ENCODE assay signal across 25 cellular contexts in genomic region chrX:15016051-15016450, GRCh38.
DNase-seq lines count a peak whose midpoint lies in the region; ATAC-seq, FAIRE-seq and TF ChIP-seq lines count a peak whose summit lies in the region.
"Had no signal": no experiment of that assay in that cellular context is flagged by ENCODE, and none has a peak within 500 bp of the region (broad histone marks: within the 10 kb centered on the region; RNA-seq: fewer than 3 reads in every experiment).

No MANE protein-coding gene starts in this region.

- no peaks in the 10 kb centered on the region for H3K36me3 Mint-ChIP-seq in activated T-cell treated with anti-CD3 and anti-CD28 coated beads, Interleukin-2, amount 50 U/mL, for 72 hours (ENCODE audit: insufficient read depth in 2 of 2)
- H3K36me3 Mint-ChIP-seq in astrocyte (ENCODE audit: low read depth, unreplicated experiment), result no peaks in the 10 kb centered on the region
- H3K36me3 Mint-ChIP-seq: CD4-positive, alpha-beta memory T cell had no signal

- H4K5ac ChIP-seq in IMR-90 (ENCODE audit: low read depth, low read length), result no peak overlapping the region

- BruUV-seq in IMR-90 (replicated peaks; lab: Mats Ljungman, UMichigan), result no TSS peak

- no peak overlapping the region for H4K8ac ChIP-seq in IMR-90 (ENCODE audit: low read depth in 2 of 2, low read length in 2 of 2)

- H4K20me1 ChIP-seq in IMR-90 (ENCODE audit: insufficient read depth, low read length) (no peaks in the 10 kb centered on the region), astrocyte (ENCODE audit: insufficient read depth, low read length) (no peaks in the 10 kb centered on the region)

- H3K9me3 ChIP-seq in IMR-90 (ENCODE audit: control insufficient read depth, insufficient read depth, low read length) (no peaks in the 10 kb centered on the region), astrocyte (ENCODE audit: insufficient read depth, low read depth, low read length) (no peaks in the 10 kb centered on the region)
- H3K9me3 ChIP-seq: HAP-1, SJSA1 had no signal

- H3K27ac Mint-ChIP-seq in activated T-cell treated with anti-CD3 and anti-CD28 coated beads, Interleukin-2, amount 50 U/mL, for 72 hours, result no peak overlapping the region
- no peak overlapping the region for H3K27ac Mint-ChIP-seq in astrocyte (ENCODE audit: unreplicated experiment)
- H3K27ac Mint-ChIP-seq: CD4-positive, alpha-beta memory T cell; HFFc6 had no signal

- no peak for TF ChIP-seq POLR2A in IMR-90 (IDR thresholded peaks at IDR 0.05; ENCODE audit: low read depth, low read length)

- H3K4me1 ChIP-seq in IMR-90 (ENCODE audit: control insufficient read depth, insufficient read depth, low read length) (no peaks in the 10 kb centered on the region), astrocyte (ENCODE audit: insufficient read depth, low read length) (no peaks in the 10 kb centered on the region)
- H3K4me1 ChIP-seq: HAP-1, SJSA1 had no signal

- no peaks in the 10 kb centered on the region for H3K27me3 Mint-ChIP-seq in activated T-cell treated with anti-CD3 and anti-CD28 coated beads, Interleukin-2, amount 50 U/mL, for 72 hours (ENCODE audit: low read depth)
- no peaks in the 10 kb centered on the region for H3K27me3 Mint-ChIP-seq in astrocyte (ENCODE audit: low read depth, unreplicated experiment)
- H3K27me3 Mint-ChIP-seq: CD4-positive, alpha-beta memory T cell had no signal

- H3K4me2 ChIP-seq in IMR-90 (ENCODE audit: low read depth, low read length) (no peak overlapping the region), astrocyte (ENCODE audit: low read length) (no peak overlapping the region)

- DNase-seq in activated T-cell treated with anti-CD3 and anti-CD28 coated beads, Interleukin-2, amount 50 U/mL, for 72 hours, result no peak
- no peak for DNase-seq in activated T-cell treated with anti-CD3 and anti-CD28 coated beads, Interleukin-2, amount 50 U/mL, for 1 hour
- DNase-seq in IMR-90 (peak; percentile 4), astrocyte (ENCODE audit: low read depth) (peak; percentile 4), MV-4-11 (lab: John Stamatoyannopoulos, UW) (no peak), NCI-H1417 treated with DMSO at 0.1 percent for 48 hours (lab: John Stamatoyannopoulos, UW) (no peak)
- DNase-seq: C1 segment of cervical spinal cord; CD4-positive, alpha-beta memory T cell; COR-L47; GOT3; HFFc6; NCI-H1105; NCI-H146; NCI-H1930; NCI-H2107; NCI-H524 treated with DMSO at 0.1 percent for 48 hours; NCI-H774; NK-92 treated with Interleukin-12 subunit alpha and Interleukin-12 subunit beta, amount 100 ng/mL, for 24 hours; Right ventricle myocardium superior; RPMI8226 had no signal

- FAIRE-seq in astrocyte (lab: Jason Lieb, UNC), result no peak
- FAIRE-seq: A204.1, GM18507 had no signal

- H3K18ac ChIP-seq in IMR-90 (ENCODE audit: low read depth, low read length), result no peak overlapping the region

- no peaks in the 10 kb centered on the region for H3K79me2 ChIP-seq in astrocyte (ENCODE audit: insufficient read depth, low read length)

- H3K36me3 ChIP-seq in IMR-90 (ENCODE audit: control insufficient read depth, insufficient read depth, low read length) (no peaks in the 10 kb centered on the region), astrocyte (ENCODE audit: insufficient read depth, low read length) (no peaks in the 10 kb centered on the region)
- H3K36me3 ChIP-seq: HAP-1, SJSA1 had no signal

- H3K4me1 Mint-ChIP-seq in activated T-cell treated with anti-CD3 and anti-CD28 coated beads, Interleukin-2, amount 50 U/mL, for 72 hours (ENCODE audit: low read depth), result no peaks in the 10 kb centered on the region
- H3K4me1 Mint-ChIP-seq in astrocyte (ENCODE audit: low read depth, unreplicated experiment), result no peaks in the 10 kb centered on the region
- H3K4me1 Mint-ChIP-seq: CD4-positive, alpha-beta memory T cell had no signal

- H3K27me3 ChIP-seq in IMR-90 (ENCODE audit: control insufficient read depth, insufficient read depth, low read length) (no peaks in the 10 kb centered on the region), astrocyte (ENCODE audit: insufficient read depth, low read length) (no peaks in the 10 kb centered on the region)
- H3K27me3 ChIP-seq: SJSA1 had no signal

- dilution Hi-C loops in IMR-90 (cut with HindIII; ENCODE audit: low sequenced_read_pairs, unreplicated experiment), result no loop called here

- no peaks in the 10 kb centered on the region for H3K79me1 ChIP-seq in IMR-90 (ENCODE audit: low read depth in 1 of 2, low read length in 2 of 2)

- no peak for TF ChIP-seq RAD21 in IMR-90 (IDR thresholded peaks at IDR 0.05; ENCODE audit: low read length)

- intact Hi-C loops in IMR-90 (cut with micrococcal nuclease), result no loop called here

- H3K4ac ChIP-seq in IMR-90 (ENCODE audit: low read depth, low read length), result no peak overlapping the region

- H2AFZ ChIP-seq in IMR-90 (replicated peaks; ENCODE audit: low read length, poor library complexity), result no peak overlapping the region
- H2AFZ ChIP-seq in astrocyte (ENCODE audit: low read depth, low read length), result no peak overlapping the region

- H2AK5ac ChIP-seq in IMR-90 (ENCODE audit: low read depth, low read length), result no peak overlapping the region

- H3K9me3 Mint-ChIP-seq in activated T-cell treated with anti-CD3 and anti-CD28 coated beads, Interleukin-2, amount 50 U/mL, for 72 hours, result no peaks in the 10 kb centered on the region
- H3K9me3 Mint-ChIP-seq in astrocyte (ENCODE audit: unreplicated experiment), result no peaks in the 10 kb centered on the region
- H3K9me3 Mint-ChIP-seq: CD4-positive, alpha-beta memory T cell; HFFc6 had no signal

- H3K27ac ChIP-seq in IMR-90 (ENCODE audit: insufficient read depth, low read length), result no peak overlapping the region
- H3K27ac ChIP-seq in astrocyte (ENCODE audit: low read depth, low read length), result no peak overlapping the region
- H3K27ac ChIP-seq: SJSA1 had no signal

- no peak overlapping the region for H2BK15ac ChIP-seq in IMR-90 (ENCODE audit: low read depth, low read length)

- H3K56ac ChIP-seq in IMR-90 (ENCODE audit: extremely low read depth, insufficient read depth, low read length), result no peak overlapping the region

- WGBS in IMR-90 (ENCODE audit: extremely low coverage in 2 of 2, insufficient read length in 1 of 2), 2 experiments, result 60% methylated on average over 1 of the region's 1 CpG; no CpG with 5 or more reads in 1 of the 2 experiments

- no peak overlapping the region for H4K91ac ChIP-seq in IMR-90 (ENCODE audit: insufficient read depth, low read depth, low read length)

- no peak overlapping the region for H3K4me3 ChIP-seq in IMR-90 (ENCODE audit: insufficient read depth, low read depth, low read length)
- H3K4me3 ChIP-seq in astrocyte (ENCODE audit: insufficient read depth, low read depth, low read length), result no peak overlapping the region
- H3K4me3 ChIP-seq: HAP-1, SJSA1 had no signal

- in situ Hi-C loops in IMR-90 (cut with MboI; ENCODE audit: low sequenced_read_pairs), result no loop called here

- H2BK5ac ChIP-seq in IMR-90 (ENCODE audit: low read depth, low read length, poor library complexity, severe bottlenecking), result no peak overlapping the region

- POLR2A ChIA-PET in IMR-90 (lab: Charles Lee; ENCODE audit: unreplicated experiment), result no interaction called here

- H3K4me3 Mint-ChIP-seq in activated T-cell treated with anti-CD3 and anti-CD28 coated beads, Interleukin-2, amount 50 U/mL, for 72 hours, result no peak overlapping the region
- no peak overlapping the region for H3K4me3 Mint-ChIP-seq in astrocyte (ENCODE audit: unreplicated experiment)
- H3K4me3 Mint-ChIP-seq: CD4-positive, alpha-beta memory T cell; HFFc6 had no signal

- CTCF ChIA-PET in IMR-90 (lab: Yijun Ruan, JAX), result no interaction called here

- H3K23ac ChIP-seq in IMR-90 (ENCODE audit: low read depth, low read length), result no peak overlapping the region

- ATAC-seq in activated T-cell treated with anti-CD3 and anti-CD28 coated beads, Interleukin-2, amount 50 U/mL, for 72 hours (replicated peaks in 1 of 2), result peak; percentile 39 to 65
- no peak for ATAC-seq in IMR-90 (ENCODE audit: low read depth)
- ATAC-seq in GM21526 (IDR thresholded peaks at IDR 0.05; ENCODE audit: low FRiP score, unreplicated experiment), result no peak

- no peak overlapping the region for H3K14ac ChIP-seq in IMR-90 (replicated peaks; ENCODE audit: low read depth, low read length)

- no peak overlapping the region for H3K9ac ChIP-seq in IMR-90 (ENCODE audit: low read depth, low read length)
- H3K9ac ChIP-seq in astrocyte (ENCODE audit: low read length), result no peak overlapping the region

- no peak for TF ChIP-seq CTCF in IMR-90 (conservative IDR thresholded peaks at IDR 0.05; ENCODE audit: low read depth, low read length)
- TF ChIP-seq CTCF in astrocyte (IDR thresholded peaks at IDR 0.05; ENCODE audit: insufficient read depth, low read depth, low read length), result no peak

- no peak overlapping the region for H2AK9ac ChIP-seq in IMR-90 (replicated peaks; ENCODE audit: low read depth, low read length, poor library complexity)

- no peaks in the 10 kb centered on the region for H3K9me1 ChIP-seq in IMR-90 (ENCODE audit: insufficient read depth, low read length)

- no peak overlapping the region for H2BK20ac ChIP-seq in IMR-90 (ENCODE audit: low read depth, low read length)

- H2BK120ac ChIP-seq in IMR-90 (ENCODE audit: low read depth, low read length), result no peak overlapping the region

TF ChIP-seq in IMR-90, 13 proteins besides CTCF, POLR2A, EP300 and RAD21:
- TF ChIP-seq RFX5 (IDR thresholded peaks at IDR 0.05; ENCODE audit: low read depth, low read length) (no peak), SMC3 (IDR thresholded peaks at IDR 0.05; ENCODE audit: low read depth, low read length) (no peak), CHD1 (IDR thresholded peaks at IDR 0.05; ENCODE audit: low read depth, low read length) (no peak)
TF ChIP-seq in IMR-90: peak in this region for 0.

Comparison
In these comparisons a context has a peak if more than half of its experiments do, and no peak if none do; other contexts are left out.
1. ATAC-seq: peak in activated T-cell treated with anti-CD3 and anti-CD28 coated beads, Interleukin-2, amount 50 U/mL, for 72 hours (2 of 2); none in IMR-90 (single experiment) and GM21526 (single experiment).
2. DNase-seq: peak in IMR-90 (single experiment) and astrocyte (single experiment); none in activated T-cell treated with anti-CD3 and anti-CD28 coated beads, Interleukin-2, amount 50 U/mL, for 72 hours (0 of 2), activated T-cell treated with anti-CD3 and anti-CD28 coated beads, Interleukin-2, amount 50 U/mL, for 1 hour (single experiment), MV-4-11 (single experiment) and NCI-H1417 treated with DMSO at 0.1 percent for 48 hours (single experiment).